In genomic region chr12:57459750-57460400, GRCh38 we compare ENCODE assay signal across 8 cellular contexts. TPM values are rescaled to one million over a fixed set of nuclear protein-coding genes. Genes with fewer than 3 reads are reported as not detected.
A peak's percentile ranks its signal among the peaks of the same experiment; 100 is the strongest.
DNase-seq lines count a peak whose midpoint lies in the region; ATAC-seq and TF ChIP-seq lines count a peak whose summit lies in the region.

TSS of gene GLI1 (plus strand) at chr12:57459785. CDS start at chr12:57463692, 3,907 bp downstream.

- H3K79me2 ChIP-seq in hepatocyte (no peaks in the 10 kb centered on the region), smooth muscle cell (ENCODE audit: low read depth) (peaks cover 10% of the 10 kb centered on the region)

- WGBS in hepatocyte (ENCODE audit: low lambda C conversion rate, missing lambda C conversion rate), result 4% methylated on average over 4 of the region's 34 CpGs
- WGBS in smooth muscle cell (ENCODE audit: low lambda C conversion rate), result 0% methylated on average over 11 of the region's 34 CpGs

- peak within 1 kb of the TSS; percentile 89 for H3K27ac Mint-ChIP-seq in activated T-helper 2 cell treated with anti-CD3 and anti-CD28 coated beads, Interferon-gamma antibody, Interleukin-2, Interleukin-4, amounts not matched to agents 10 μg/mL and 5 μg/mL and 100 μg/mL, durations not matched to agents 14 hours and 24 hours and 36 hours

- H4K20me1 ChIP-seq in hepatocyte (ENCODE audit: insufficient read depth, poor library complexity, severe bottlenecking) (no peaks in the 10 kb centered on the region), smooth muscle cell (ENCODE audit: low read depth) (no peaks in the 10 kb centered on the region)

- peak within 1 kb of the TSS; percentile 72 for H3K27ac ChIP-seq in 22Rv1
- H3K27ac ChIP-seq in hepatocyte, result peak within 1 kb of the TSS; percentile 90
- H3K27ac ChIP-seq in smooth muscle cell (ENCODE audit: low read depth), result peak within 1 kb of the TSS; percentile 89

- H3K36me3 ChIP-seq in hepatocyte (replicated peaks; ENCODE audit: insufficient read depth, low read depth) (no peaks in the 10 kb centered on the region), smooth muscle cell (ENCODE audit: low read depth) (no peaks in the 10 kb centered on the region)

- no peaks in the 10 kb centered on the region for H3K9me2 ChIP-seq in hepatocyte (replicated peaks; ENCODE audit: insufficient read depth)

- peak within 1 kb of the TSS; percentile 56 for H2AFZ ChIP-seq in hepatocyte
- H2AFZ ChIP-seq in smooth muscle cell (ENCODE audit: low read depth), result peak within 1 kb of the TSS; percentile 84

- H3K4me2 ChIP-seq in hepatocyte (peak within 1 kb of the TSS; percentile 86), smooth muscle cell (peak within 1 kb of the TSS; percentile 100)

- no peak for TF ChIP-seq CTCF in 22Rv1 (IDR thresholded peaks at IDR 0.05)
- TF ChIP-seq CTCF in hepatocyte (IDR thresholded peaks at IDR 0.05; ENCODE audit: poor library complexity), result no peak
- no peak for TF ChIP-seq CTCF in smooth muscle cell (IDR thresholded peaks at IDR 0.05; ENCODE audit: borderline replicate concordance, insufficient read depth, poor library complexity, severe bottlenecking)

- intact Hi-C loops in activated T-helper 2 cell treated with anti-CD3 and anti-CD28 coated beads, Interferon-gamma antibody, Interleukin-2, Interleukin-4, amounts not matched to agents 10 μg/mL and 5 μg/mL and 100 μg/mL, durations not matched to agents 14 hours and 24 hours and 36 hours (cut with micrococcal nuclease), result loop anchor here (1.0 to 5.0 kb wide), 5 partner anchors 29 to 178 kb away; partner anchors contain the start of genes DDIT3 and R3HDM2

- H3K4me1 ChIP-seq in hepatocyte (ENCODE audit: insufficient read depth) (peaks cover 18% of the 10 kb centered on the region), smooth muscle cell (ENCODE audit: low read depth) (peaks cover 18% of the 10 kb centered on the region)

- H3K36me3 Mint-ChIP-seq in activated T-helper 2 cell treated with anti-CD3 and anti-CD28 coated beads, Interferon-gamma antibody, Interleukin-2, Interleukin-4, amounts not matched to agents 10 μg/mL and 5 μg/mL and 100 μg/mL, durations not matched to agents 14 hours and 24 hours and 36 hours (ENCODE audit: low read depth), result no peaks in the 10 kb centered on the region

- no peak for DNase-seq in activated T-helper 2 cell treated with anti-CD3 and anti-CD28 coated beads, Interferon-gamma antibody, Interleukin-2, Interleukin-4, amounts not matched to agents 10 μg/mL and 5 μg/mL and 100 μg/mL, durations not matched to agents 14 hours and 24 hours and 36 hours (ENCODE audit: low spot score)
- DNase-seq in hepatocyte (ENCODE audit: low spot score) (peak; percentile 73), smooth muscle cell (lab: John Stamatoyannopoulos, UW; ENCODE audit: unreplicated experiment) (no peak), NCI-H226 (no peak)

- ATAC-seq in GM19035 (IDR thresholded peaks at IDR 0.05; ENCODE audit: unreplicated experiment) (peak; percentile 3), GM21717 (IDR thresholded peaks at IDR 0.05; ENCODE audit: unreplicated experiment) (no peak), HG03521 (IDR thresholded peaks at IDR 0.05; ENCODE audit: unreplicated experiment) (no peak)

- no peaks in the 10 kb centered on the region for H3K27me3 ChIP-seq in hepatocyte
- H3K27me3 ChIP-seq in smooth muscle cell (ENCODE audit: low read depth), result no peaks in the 10 kb centered on the region

- no peaks in the 10 kb centered on the region for H3K9me3 ChIP-seq in hepatocyte (ENCODE audit: low read depth)
- H3K9me3 ChIP-seq in smooth muscle cell (replicated peaks; ENCODE audit: low read depth), result no peaks in the 10 kb centered on the region

- peaks cover 12% of the 10 kb centered on the region for H3K27me3 Mint-ChIP-seq in activated T-helper 2 cell treated with anti-CD3 and anti-CD28 coated beads, Interferon-gamma antibody, Interleukin-2, Interleukin-4, amounts not matched to agents 10 μg/mL and 5 μg/mL and 100 μg/mL, durations not matched to agents 14 hours and 24 hours and 36 hours (ENCODE audit: low read depth)

- peaks cover 46% of the 10 kb centered on the region for H3K4me1 Mint-ChIP-seq in activated T-helper 2 cell treated with anti-CD3 and anti-CD28 coated beads, Interferon-gamma antibody, Interleukin-2, Interleukin-4, amounts not matched to agents 10 μg/mL and 5 μg/mL and 100 μg/mL, durations not matched to agents 14 hours and 24 hours and 36 hours (ENCODE audit: low read depth)

- H3K9me3 Mint-ChIP-seq in activated T-helper 2 cell treated with anti-CD3 and anti-CD28 coated beads, Interferon-gamma antibody, Interleukin-2, Interleukin-4, amounts not matched to agents 10 μg/mL and 5 μg/mL and 100 μg/mL, durations not matched to agents 14 hours and 24 hours and 36 hours, result no peaks in the 10 kb centered on the region

- H3K4me3 ChIP-seq in hepatocyte (peak within 1 kb of the TSS; percentile 41), smooth muscle cell (peak within 1 kb of the TSS; percentile 73)

- peak within 1 kb of the TSS; percentile 66 for H3K9ac ChIP-seq in smooth muscle cell (ENCODE audit: low read depth)

- H3F3A ChIP-seq in smooth muscle cell (ENCODE audit: low read depth), result peaks cover 10% of the 10 kb centered on the region

- peak within 1 kb of the TSS; percentile 90 for H3K4me3 Mint-ChIP-seq in activated T-helper 2 cell treated with anti-CD3 and anti-CD28 coated beads, Interferon-gamma antibody, Interleukin-2, Interleukin-4, amounts not matched to agents 10 μg/mL and 5 μg/mL and 100 μg/mL, durations not matched to agents 14 hours and 24 hours and 36 hours (ENCODE audit: low read depth)

RNA-seq across cellular contexts. Expression of gene GLI1, which starts in this region (rescaled TPM):
- 1.3 and 1.5 TPM in 2 replicates for total RNA-seq in activated T-helper 2 cell treated with anti-CD3 and anti-CD28 coated beads, Interferon-gamma antibody, Interleukin-2, Interleukin-4, amounts not matched to agents 10 μg/mL and 5 μg/mL and 100 μg/mL, durations not matched to agents 14 hours and 24 hours and 36 hours
- 5.9 and 7.6 TPM in 2 replicates for total RNA-seq in hepatocyte
- polyA plus RNA-seq in hepatocyte, result 5.1 and 6.0 TPM in 2 replicates
- total RNA-seq in smooth muscle cell, result 1.4 and 1.5 TPM in 2 replicates
- 0.50 and 1.2 TPM in 2 replicates for polyA plus RNA-seq in smooth muscle cell
